In genomic region chr2:25252291-25253152, GRCh38 we compare ENCODE assay signal across 8 cellular contexts.
A peak's percentile ranks its signal among the peaks of the same experiment; 100 is the strongest.
DNase-seq lines count a peak whose midpoint lies in the region; ATAC-seq and TF ChIP-seq lines count a peak whose summit lies in the region.

No MANE protein-coding gene starts in this region.

- peak overlapping the region; percentile 72 for H3K27ac Mint-ChIP-seq in CD4-positive, alpha-beta T cell
- H3K27ac Mint-ChIP-seq in GM23338 (peak overlapping the region; percentile 94), neural crest cell (ENCODE audit: unreplicated experiment) (peak overlapping the region; percentile 47)

- H3K4me1 ChIP-seq in GM23338 (ENCODE audit: insufficient read depth) (peaks cover 48% of the 10 kb centered on the region), upper lobe of left lung (peaks cover 17 to 31% (median 21%) of the 10 kb centered on the region in 4 donors)

- H3K79me2 ChIP-seq in GM23338 (replicated peaks; ENCODE audit: insufficient read depth), result peaks cover 53% of the 10 kb centered on the region

- peak overlapping the region; percentile 69 for H3K4me3 Mint-ChIP-seq in CD4-positive, alpha-beta T cell
- H3K4me3 Mint-ChIP-seq in GM23338 (peak overlapping the region; percentile 94), neural crest cell (peak overlapping the region; percentile 94)

- H3K27me3 Mint-ChIP-seq in CD4-positive, alpha-beta T cell, result no peaks in the 10 kb centered on the region
- peaks cover 14% of the 10 kb centered on the region for H3K27me3 Mint-ChIP-seq in GM23338 (ENCODE audit: insufficient read depth, low read depth, poor library complexity)
- H3K27me3 Mint-ChIP-seq in neural crest cell (ENCODE audit: low read depth), result no peaks in the 10 kb centered on the region

- H3K4me3 ChIP-seq in GM23338 (peak overlapping the region; percentile 95), upper lobe of left lung (peak overlapping the region; percentile 62 to 67 (median 64))

- H2AFZ ChIP-seq in GM23338, result no peak overlapping the region

- peak; percentile 69 for ATAC-seq in CD4-positive, alpha-beta T cell (ENCODE audit: poor library complexity)
- ATAC-seq in GM23338 (peak; percentile 82), upper lobe of left lung (ENCODE audit: low FRiP score in 2 of 2) (peak; percentile 48 to 84), GM19467 (IDR thresholded peaks at IDR 0.05; ENCODE audit: unreplicated experiment) (no peak)

- H3K27me3 ChIP-seq in CD4-positive, alpha-beta T cell (ENCODE audit: control insufficient read depth, insufficient read depth, low read length), result no peaks in the 10 kb centered on the region
- no peaks in the 10 kb centered on the region for H3K27me3 ChIP-seq in GM23338 (ENCODE audit: insufficient read depth)
- H3K27me3 ChIP-seq in upper lobe of left lung, result no peaks in the 10 kb centered on the region

- H3K4me2 ChIP-seq in GM23338, result peak overlapping the region; percentile 95

- H3K9me2 ChIP-seq in GM23338 (ENCODE audit: insufficient read depth), result no peaks in the 10 kb centered on the region

- H3K9me3 ChIP-seq in CD4-positive, alpha-beta T cell (ENCODE audit: control insufficient read depth, low read length), result no peaks in the 10 kb centered on the region
- no peaks in the 10 kb centered on the region for H3K9me3 ChIP-seq in upper lobe of left lung

- TF ChIP-seq EP300 in upper lobe of left lung (IDR thresholded peaks at IDR 0.05), result no peak

- intact Hi-C loops in CD4-positive, alpha-beta T cell (cut with DNase I, micrococcal nuclease), result loop anchor here (2.0 to 10.0 kb wide), 4 partner anchors 16 to 62 kb away; no protein-coding TSS in a partner anchor

- peaks cover 43% of the 10 kb centered on the region for H3K36me3 Mint-ChIP-seq in CD4-positive, alpha-beta T cell (ENCODE audit: low read depth)
- H3K36me3 Mint-ChIP-seq in GM23338 (ENCODE audit: low read depth) (peaks cover 64% of the 10 kb centered on the region), neural crest cell (ENCODE audit: low read depth) (peaks cover 17% of the 10 kb centered on the region)

- peak in 1 of 4 donors; percentile 20 for TF ChIP-seq POLR2A in upper lobe of left lung (IDR thresholded peaks at IDR 0.05)

- DNase-seq in CD4-positive, alpha-beta T cell, result peak in 9 of 10 experiments; percentile 39 to 67 (median 54)
- DNase-seq in GM23338 (ENCODE audit: low spot score), result peak; percentile 97
- peak; percentile 22 for DNase-seq in NCI-H524 treated with DMSO at 0.1 percent for 48 hours (lab: John Stamatoyannopoulos, UW)
- peak; percentile 58 to 70 for DNase-seq in activated T-cell treated with anti-CD3 and anti-CD28 coated beads, Interleukin-2, amount 50 U/mL, for 48 hours
- peak; percentile 51 for DNase-seq in fibroblast of peridontal ligament (ENCODE audit: extremely low read depth)
- DNase-seq in neural crest cell (ENCODE audit: low read depth, low spot score), result peak; percentile 82
- DNase-seq in upper lobe of left lung, result peak; percentile 81 to 92

- POLR2A ChIA-PET in CD4-positive, alpha-beta T cell (lab: Charles Lee), result interaction anchor here (0.7 to 4.9 kb wide), 12 partner anchors 10 to 258 kb away, joined by 3 to 84 read pairs (median 8); no protein-coding TSS in a partner anchor

- peak overlapping the region; percentile 64 for H3K27ac ChIP-seq in CD4-positive, alpha-beta T cell (ENCODE audit: low read depth, low read length)
- H3K27ac ChIP-seq in GM23338 (ENCODE audit: low read depth) (peak overlapping the region; percentile 98), upper lobe of left lung (peak overlapping the region; percentile 68 to 90 (median 82))

- 17 to 21% methylated on average over 30 to 35 of the region's 62 CpGs for WGBS in upper lobe of left lung, 2 donors

- H3K4me1 Mint-ChIP-seq in CD4-positive, alpha-beta T cell (ENCODE audit: low read depth), result peaks cover 47% of the 10 kb centered on the region
- H3K4me1 Mint-ChIP-seq in GM23338 (peaks cover 59% of the 10 kb centered on the region), neural crest cell (peaks cover 56% of the 10 kb centered on the region)

- H3K9me3 Mint-ChIP-seq in CD4-positive, alpha-beta T cell, result no peaks in the 10 kb centered on the region
- H3K9me3 Mint-ChIP-seq in GM23338, result peaks cover 10% of the 10 kb centered on the region; the same call in 2 of the 3 replicates
- H3K9me3 Mint-ChIP-seq in neural crest cell, result no peaks in the 10 kb centered on the region

- TF ChIP-seq CTCF in CD4-positive, alpha-beta T cell (IDR thresholded peaks at IDR 0.05), result no peak
- no peak for TF ChIP-seq CTCF in GM23338 (conservative IDR thresholded peaks at IDR 0.05; ENCODE audit: low read depth in 2 of 2)
- TF ChIP-seq CTCF in neural crest cell (conservative IDR thresholded peaks at IDR 0.05), result no peak
- TF ChIP-seq CTCF in upper lobe of left lung (IDR thresholded peaks at IDR 0.05), result no peak

- peaks cover 18% of the 10 kb centered on the region for H3F3A ChIP-seq in GM23338 (replicated peaks; ENCODE audit: low read depth)

- H3K36me3 ChIP-seq in GM23338 (ENCODE audit: insufficient read depth), result peaks cover 5% of the 10 kb centered on the region; the same call in 1 of the 2 replicates
- H3K36me3 ChIP-seq in upper lobe of left lung, result peaks cover 0 to 10% (median 4%) of the 10 kb centered on the region in 4 donors

- peaks cover 22% of the 10 kb centered on the region for H4K20me1 ChIP-seq in GM23338 (replicated peaks; ENCODE audit: insufficient read depth)

- CTCF ChIA-PET in CD4-positive, alpha-beta T cell (lab: Charles Lee), result interaction anchor here (1.5 to 1.8 kb wide), 2 partner anchors 24 to 110 kb away, joined by 3 to 5 read pairs; no protein-coding TSS in a partner anchor

TF ChIP-seq in GM23338, 12 proteins besides CTCF, POLR2A, EP300 and RAD21:
- 0 out of 2 replicates have a peak, but pooled peaks have one; percentile 1 for TF ChIP-seq POLR2AphosphoS5 (IDR thresholded peaks at IDR 0.05; ENCODE audit: low read depth)
- TF ChIP-seq EZH2phosphoT487 (IDR thresholded peaks at IDR 0.05; ENCODE audit: unreplicated experiment), result no peak

Comparison
In these comparisons a context has a peak if more than half of its experiments do, and no peak if none do; other contexts are left out.
1. DNase-seq: peak in every context shown above with its lines; median percentile 97 in GM23338; 86 in upper lobe of left lung; 82 in neural crest cell; 64 in activated T-cell treated with anti-CD3 and anti-CD28 coated beads, Interleukin-2, amount 50 U/mL, for 48 hours; 54 in CD4-positive, alpha-beta T cell; 51 in fibroblast of peridontal ligament; 22 in NCI-H524 treated with DMSO at 0.1 percent for 48 hours.